22 cellular contexts compared by ENCODE assay signal in genomic region chr15:68615301-68615700, GRCh38. TPM values are rescaled to one million over a fixed set of nuclear protein-coding genes. Genes with fewer than 3 reads are reported as not detected.
DNase-seq lines count a peak whose midpoint lies in the region; ATAC-seq, FAIRE-seq and TF ChIP-seq lines count a peak whose summit lies in the region.
"Had no signal": no experiment of that assay in that cellular context is flagged by ENCODE, and none has a peak within 500 bp of the region (broad histone marks: within the 10 kb centered on the region; RNA-seq: fewer than 3 reads in every experiment).

No MANE protein-coding gene starts in this region.

- H3K36me3 Mint-ChIP-seq in T-cell, result no peaks in the 10 kb centered on the region
- H3K36me3 Mint-ChIP-seq: stimulated activated effector memory CD8-positive, alpha-beta T cell treated with anti-CD3 and anti-CD28 coated beads, Interleukin-12 subunit alpha, Interleukin-12 subunit beta, amount 100 ng/mL, for 72 hours; type B pancreatic cell had no signal

- H4K8ac ChIP-seq in IMR-90 (ENCODE audit: low read depth in 2 of 2, low read length in 2 of 2), result peak overlapping the region in 1 of 2 experiments; percentile 79; a peak in 1 of 4 replicates

- no peak overlapping the region for H2BK20ac ChIP-seq in IMR-90 (ENCODE audit: low read depth, low read length)

- H3K27me3 Mint-ChIP-seq in T-cell, result peaks cover 3 to 4% of the 10 kb centered on the region in 2 donors

- WGBS in IMR-90 (ENCODE audit: extremely low coverage in 2 of 2, insufficient read length in 1 of 2), 2 experiments, result no CpG with 5 or more reads among the region's 1 CpG
- WGBS in stomach, 5 donors, result 50 to 81% (median 67%) methylated on average over 1 of the region's 1 CpG

- TF ChIP-seq POLR2A in IMR-90 (IDR thresholded peaks at IDR 0.05; ENCODE audit: low read depth, low read length), result no peak
- no peak for TF ChIP-seq POLR2A in stomach (IDR thresholded peaks at IDR 0.05)

- no peaks in the 10 kb centered on the region for H3K27me3 ChIP-seq in IMR-90 (ENCODE audit: control insufficient read depth, insufficient read depth, low read length)
- no peaks in the 10 kb centered on the region for H3K27me3 ChIP-seq in iPS-20b (ENCODE audit: insufficient read depth, low read length)
- peaks cover 0 to 5% (median 0%) of the 10 kb centered on the region in 3 donors for H3K27me3 ChIP-seq in stomach
- H3K27me3 ChIP-seq: neutrophil had no signal

- in situ Hi-C loops in IMR-90 (cut with MboI; ENCODE audit: low sequenced_read_pairs) (no loop called here), ACHN (cut with HindIII; ENCODE audit: low pct_ligation_motif_present, low pct_unique_long_range_greater_than_20kb, low sequenced_read_pairs) (no loop called here)

- no peak overlapping the region for H4K91ac ChIP-seq in IMR-90 (ENCODE audit: insufficient read depth, low read depth, low read length)

- FAIRE-seq in RCC 7860 (lab: Jason Lieb, UNC), result no peak

- no peak overlapping the region for H3K27ac ChIP-seq in IMR-90 (ENCODE audit: insufficient read depth, low read length)
- peak overlapping the region; percentile 7 to 60 for H3K27ac ChIP-seq in coronary artery
- H3K27ac ChIP-seq in iPS-20b (ENCODE audit: low read length), result no peak overlapping the region
- H3K27ac ChIP-seq in stomach, result peak overlapping the region in 4 of 5 donors; percentile 21 to 58 (median 40)
- H3K27ac ChIP-seq: GM23248, neutrophil had no signal

- no peaks in the 10 kb centered on the region for H3K9me3 ChIP-seq in IMR-90 (ENCODE audit: control insufficient read depth, insufficient read depth, low read length)
- H3K9me3 ChIP-seq in iPS-20b (ENCODE audit: insufficient read depth, low read depth, low read length), result no peaks in the 10 kb centered on the region
- no peaks in the 10 kb centered on the region for H3K9me3 ChIP-seq in stomach
- H3K9me3 ChIP-seq: neutrophil had no signal

- TF ChIP-seq CTCF in IMR-90 (conservative IDR thresholded peaks at IDR 0.05; ENCODE audit: low read depth, low read length), result no peak
- TF ChIP-seq CTCF in coronary artery (IDR thresholded peaks at IDR 0.05), result no peak
- no peak for TF ChIP-seq CTCF in stomach (IDR thresholded peaks at IDR 0.05)

- H3K4me1 ChIP-seq in IMR-90 (ENCODE audit: control insufficient read depth, insufficient read depth, low read length), result peaks cover 19% of the 10 kb centered on the region
- peaks cover 12% of the 10 kb centered on the region; the same call in 1 of the 2 replicates for H3K4me1 ChIP-seq in iPS-20b (ENCODE audit: insufficient read depth, low read length)
- peaks cover 0 to 17% (median 12%) of the 10 kb centered on the region in 4 donors for H3K4me1 ChIP-seq in stomach

- H3K4me2 ChIP-seq in IMR-90 (ENCODE audit: low read depth, low read length), result no peak overlapping the region

- peaks cover 22 to 65% of the 10 kb centered on the region in 2 experiments; a peak in 3 of 4 replicates for H3K79me1 ChIP-seq in IMR-90 (ENCODE audit: low read depth in 1 of 2, low read length in 2 of 2)

- H3K36me3 ChIP-seq in IMR-90 (ENCODE audit: control insufficient read depth, insufficient read depth, low read length) (no peaks in the 10 kb centered on the region), iPS-20b (ENCODE audit: insufficient read depth, low read depth, low read length) (no peaks in the 10 kb centered on the region), stomach (no peaks in the 10 kb centered on the region)
- H3K36me3 ChIP-seq: neutrophil had no signal

- BruUV-seq in IMR-90 (replicated peaks; lab: Mats Ljungman, UMichigan), result no TSS peak

- no peak overlapping the region for H3K9ac ChIP-seq in IMR-90 (ENCODE audit: low read depth, low read length)
- peak overlapping the region; percentile 56; the same call in 1 of the 2 replicates for H3K9ac ChIP-seq in iPS-20b (ENCODE audit: low read depth, low read length)
- H3K9ac ChIP-seq: GM23248 had no signal

- no peaks in the 10 kb centered on the region for H3K4me1 Mint-ChIP-seq in T-cell
- H3K4me1 Mint-ChIP-seq: activated CD4-positive, alpha-beta T cell treated with anti-CD3 and anti-CD28 coated beads, Interleukin-2, amount 10 ng/mL, durations not matched to agents 7 days and 5 days; stimulated activated effector memory CD8-positive, alpha-beta T cell treated with anti-CD3 and anti-CD28 coated beads, Interleukin-12 subunit alpha, Interleukin-12 subunit beta, amount 100 ng/mL, for 72 hours had no signal

- intact Hi-C loops in IMR-90 (cut with micrococcal nuclease), result no loop called here
- intact Hi-C loops in stomach (cut with DNase I; ENCODE audit: low total_unique reads), result no loop called here

- H2AK5ac ChIP-seq in IMR-90 (ENCODE audit: low read depth, low read length), result peak overlapping the region; percentile 45; the same call in 1 of the 2 replicates

- H4K5ac ChIP-seq in IMR-90 (ENCODE audit: low read depth, low read length), result peak overlapping the region; percentile 83

- no peaks in the 10 kb centered on the region for H3K9me3 Mint-ChIP-seq in T-cell
- H3K9me3 Mint-ChIP-seq: activated CD4-positive, alpha-beta T cell treated with anti-CD3 and anti-CD28 coated beads, Interleukin-2, amount 10 ng/mL, durations not matched to agents 7 days and 5 days; effector memory CD8-positive, alpha-beta T cell; stimulated activated effector memory CD8-positive, alpha-beta T cell treated with anti-CD3 and anti-CD28 coated beads, Interleukin-12 subunit alpha, Interleukin-12 subunit beta, amount 100 ng/mL, for 72 hours; type B pancreatic cell had no signal

- no peak overlapping the region for H2AFZ ChIP-seq in IMR-90 (replicated peaks; ENCODE audit: low read length, poor library complexity)
- H2AFZ ChIP-seq: GM23248 had no signal

- CTCF ChIA-PET in IMR-90 (lab: Yijun Ruan, JAX), result no interaction called here
- CTCF ChIA-PET in T-cell (lab: Charles Lee), result no interaction called here

- dilution Hi-C loops in IMR-90 (cut with HindIII; ENCODE audit: low sequenced_read_pairs, unreplicated experiment), result no loop called here

- peak overlapping the region; percentile 1 for H2BK5ac ChIP-seq in IMR-90 (ENCODE audit: low read depth, low read length, poor library complexity, severe bottlenecking)

- H3K18ac ChIP-seq in IMR-90 (ENCODE audit: low read depth, low read length), result peak overlapping the region; percentile 44

- no peak overlapping the region for H3K4me3 Mint-ChIP-seq in T-cell
- H3K4me3 Mint-ChIP-seq: activated CD4-positive, alpha-beta T cell treated with anti-CD3 and anti-CD28 coated beads, Interleukin-2, amount 10 ng/mL, durations not matched to agents 7 days and 5 days; B cell; effector memory CD8-positive, alpha-beta T cell; stimulated activated effector memory CD8-positive, alpha-beta T cell treated with anti-CD3 and anti-CD28 coated beads, Interleukin-12 subunit alpha, Interleukin-12 subunit beta, amount 100 ng/mL, for 72 hours; type B pancreatic cell had no signal

- H3K27ac Mint-ChIP-seq in T-cell, result no peak overlapping the region
- H3K27ac Mint-ChIP-seq: activated CD4-positive, alpha-beta T cell treated with anti-CD3 and anti-CD28 coated beads, Interleukin-2, amount 10 ng/mL, durations not matched to agents 7 days and 5 days; B cell; effector memory CD8-positive, alpha-beta T cell; stimulated activated effector memory CD8-positive, alpha-beta T cell treated with anti-CD3 and anti-CD28 coated beads, Interleukin-12 subunit alpha, Interleukin-12 subunit beta, amount 100 ng/mL, for 72 hours; type B pancreatic cell had no signal

- H2BK120ac ChIP-seq in IMR-90 (ENCODE audit: low read depth, low read length), result peak overlapping the region; percentile 75; the same call in 1 of the 2 replicates

- H3K4me3 ChIP-seq in IMR-90 (ENCODE audit: insufficient read depth, low read depth, low read length) (no peak overlapping the region), coronary artery (no peak overlapping the region), iPS-20b (ENCODE audit: low read length) (no peak overlapping the region), stomach (no peak overlapping the region)
- H3K4me3 ChIP-seq: GM23248 had no signal

- no peak overlapping the region for H2AK9ac ChIP-seq in IMR-90 (replicated peaks; ENCODE audit: low read depth, low read length, poor library complexity)

- DNase-seq in IMR-90 (no peak), coronary artery (ENCODE audit: low spot score) (no peak), stomach (no peak), RCC 7860 (ENCODE audit: low spot score) (no peak), ACHN (no peak), DMS79 treated with DMSO at 0.1 percent for 48 hours (lab: John Stamatoyannopoulos, UW) (no peak), T-cell (no peak)
- DNase-seq: activated CD4-positive, alpha-beta T cell treated with anti-CD3 and anti-CD28 coated beads, Interleukin-2, amount 10 ng/mL, durations not matched to agents 7 days and 5 days; activated CD8-positive, alpha-beta memory T cell treated with anti-CD3 and anti-CD28 coated beads, Interleukin-2, amount 50 U/mL, for 4 hours; activated effector memory CD4-positive, alpha-beta T cell treated with Interleukin-2 at 50 U/mL for 16 hours; Calu3; effector memory CD8-positive, alpha-beta T cell; GM23248; Karpas-422; NCI-H2029; NCI-H510A; stimulated activated CD4-positive, alpha-beta T cell treated with anti-CD3 and anti-CD28 coated beads, Interleukin-15, amount 100 ng/mL, for 24 hours had no signal

- peak overlapping the region; percentile 54; the same call in 1 of the 2 replicates for H3K23ac ChIP-seq in IMR-90 (ENCODE audit: low read depth, low read length)

- H3K56ac ChIP-seq in IMR-90 (ENCODE audit: extremely low read depth, insufficient read depth, low read length), result no peak overlapping the region

- H3K9me1 ChIP-seq in IMR-90 (ENCODE audit: insufficient read depth, low read length), result peaks cover 8% of the 10 kb centered on the region; the same call in 1 of the 2 replicates

- H2BK15ac ChIP-seq in IMR-90 (ENCODE audit: low read depth, low read length), result no peak overlapping the region

- POLR2A ChIA-PET in IMR-90 (lab: Charles Lee; ENCODE audit: unreplicated experiment), result no interaction called here
- POLR2A ChIA-PET in T-cell (lab: Charles Lee), result no interaction called here

- H3K4ac ChIP-seq in IMR-90 (ENCODE audit: low read depth, low read length), result peak overlapping the region; percentile 55

- TF ChIP-seq RAD21 in IMR-90 (IDR thresholded peaks at IDR 0.05; ENCODE audit: low read length), result no peak

- no peaks in the 10 kb centered on the region for H4K20me1 ChIP-seq in IMR-90 (ENCODE audit: insufficient read depth, low read length)

- TF ChIP-seq EP300 in stomach (IDR thresholded peaks at IDR 0.05), result no peak

- H3K14ac ChIP-seq in IMR-90 (replicated peaks; ENCODE audit: low read depth, low read length), result peak overlapping the region; percentile 33; the same call in 1 of the 2 replicates

- ATAC-seq in IMR-90 (ENCODE audit: low read depth), result peak; percentile 38; the same call in 1 of the 2 replicates
- no peak for ATAC-seq in T-cell (replicated peaks in 1 of 4)
- ATAC-seq: effector memory CD8-positive, alpha-beta T cell; stimulated activated effector memory CD8-positive, alpha-beta T cell treated with anti-CD3 and anti-CD28 coated beads, Interleukin-12 subunit alpha, Interleukin-12 subunit beta, amount 100 ng/mL, for 72 hours had no signal

RNA-seq across cellular contexts. Expression of gene CORO2B, which starts 36.5 kb away (rescaled TPM):
- total RNA-seq in IMR-90 (2012; rRNA removed) (9.3 and 9.7 TPM in 2 replicates), stomach (1 to 10 TPM in 3 of 5 donors, under 1 TPM in 1, not detected in 1; 0.89 to 2.8 (median 1.7) TPM), T-cell (under 1 TPM in 3 of 5 donors, not detected in 2; 0.06 to 0.39 (median 0.09) TPM)
- polyA plus RNA-seq in IMR-90 (2012; rRNA removed) (39.3 and 43.2 TPM in 2 replicates), stomach (1 to 10 TPM; 1.2 to 3.7 (median 3.2) TPM)
- polyA plus RNA-seq in IMR-90 (2012; cell fraction: cytosol; rRNA removed), result 29.1 and 32.4 TPM in 2 replicates
- polyA plus RNA-seq in IMR-90 (2012; cell fraction: nucleus; rRNA removed; ENCODE audit: low replicate concordance), result 24.4 and 27.5 TPM in 2 replicates
- total RNA-seq: activated CD4-positive, alpha-beta T cell treated with anti-CD3 and anti-CD28 coated beads, Interleukin-2, amount 10 ng/mL, durations not matched to agents 7 days and 5 days had no signal

Comparison
In these comparisons a context has a peak if more than half of its experiments do, and no peak if none do; other contexts are left out.
1. H3K27ac ChIP-seq: peak in coronary artery (2 of 2) and stomach (4 of 5); none in IMR-90 (single experiment) and iPS-20b (single experiment).